In the genomic region with DNA sequence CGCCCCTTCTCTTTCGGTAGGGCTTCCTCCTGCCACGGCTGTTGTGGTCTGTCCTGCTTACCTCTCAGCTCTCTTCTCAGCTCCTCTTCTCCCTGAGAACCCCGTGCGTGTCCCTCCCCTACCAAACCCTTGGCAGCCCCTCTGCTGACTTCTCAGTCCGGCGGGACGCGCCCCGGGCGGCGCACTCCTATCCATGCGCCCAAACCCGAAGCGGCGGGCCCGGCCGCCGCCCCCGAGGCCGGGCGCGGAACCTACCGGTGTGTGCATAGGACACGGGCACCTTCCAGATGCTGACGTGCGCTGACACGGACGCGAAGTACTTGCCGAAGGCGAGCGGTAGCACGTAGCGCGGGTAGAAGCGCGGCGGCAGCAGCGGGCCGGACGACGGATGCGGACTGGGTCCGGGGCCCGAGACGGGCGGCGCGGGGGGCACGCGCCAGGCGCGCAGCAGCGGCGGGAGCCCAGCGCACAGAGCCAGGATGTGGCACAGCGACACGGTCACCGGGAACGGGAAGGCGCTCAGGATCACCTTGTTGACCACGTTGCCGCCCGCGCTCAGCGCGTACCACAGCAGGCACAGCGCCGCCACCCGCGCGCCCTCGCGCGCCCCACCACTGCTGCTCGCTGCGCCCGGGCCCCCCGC, we compare ENCODE assay signal across 8 cellular contexts. TPM values are rescaled to one million over a fixed set of nuclear protein-coding genes. Genes with fewer than 3 reads are reported as not detected.
A peak's percentile ranks its signal among the peaks of the same experiment; 100 is the strongest.
DNase-seq lines count a peak whose midpoint lies in the region; ATAC-seq, FAIRE-seq and TF ChIP-seq lines count a peak whose summit lies in the region.

No MANE protein-coding gene starts in this region.

- no peaks in the 10 kb centered on the region for H3K27me3 Mint-ChIP-seq in CD14-positive monocyte (ENCODE audit: low read depth in 3 of 3)
- H3K27me3 Mint-ChIP-seq in activated CD4-positive, alpha-beta memory T cell treated with anti-CD3 and anti-CD28 coated beads for 36 hours: no peaks in the 10 kb centered on the region

- peak overlapping the region; percentile 83 to 93 for H3K4me3 Mint-ChIP-seq in CD14-positive monocyte
- H3K4me3 Mint-ChIP-seq in activated CD4-positive, alpha-beta memory T cell treated with anti-CD3 and anti-CD28 coated beads for 36 hours: peak overlapping the region; percentile 85

- H3K4me3 ChIP-seq in gastroesophageal sphincter: peak overlapping the region; percentile 47 to 80
- H3K4me3 ChIP-seq in rectal smooth muscle tissue (ENCODE audit: low read length): peak overlapping the region; percentile 93

- peaks cover 49 to 65% of the 10 kb centered on the region in 2 donors for H3K36me3 Mint-ChIP-seq in CD14-positive monocyte
- peaks cover 43% of the 10 kb centered on the region for H3K36me3 Mint-ChIP-seq in activated CD4-positive, alpha-beta memory T cell treated with anti-CD3 and anti-CD28 coated beads for 36 hours

- no peaks in the 10 kb centered on the region for H3K9me3 ChIP-seq in gastroesophageal sphincter

- no peak for TF ChIP-seq POLR2A in gastroesophageal sphincter (IDR thresholded peaks at IDR 0.05)

- POLR2A ChIA-PET in activated CD4-positive, alpha-beta memory T cell treated with anti-CD3 and anti-CD28 coated beads for 36 hours (lab: Charles Lee): interaction anchor here (0.9 to 2.8 kb wide), 4 partner anchors 13 to 29 kb away, joined by 3 to 28 read pairs (median 10); no protein-coding TSS in a partner anchor

- intact Hi-C loops in CD14-positive monocyte (cut with micrococcal nuclease): loop anchor here (2.0 to 5.0 kb wide), 5 partner anchors 15 to 55 kb away; partner anchors contain the start of genes CHERP (in 1 of the 2) and MED26 (in 1 of the 2)
- intact Hi-C loops in activated CD4-positive, alpha-beta memory T cell treated with anti-CD3 and anti-CD28 coated beads for 36 hours (cut with micrococcal nuclease): loop anchor here (1.0 to 5.0 kb wide), 3 partner anchors 12 to 90 kb away; partner anchors contain the start of genes CHERP, SMIM7 and TMEM38A

- ATAC-seq in HG03469 (IDR thresholded peaks at IDR 0.05; ENCODE audit: unreplicated experiment) (peak; percentile 20), gastroesophageal sphincter (peak; percentile 44), GM19397 (IDR thresholded peaks at IDR 0.05; ENCODE audit: unreplicated experiment) (no peak)

- H3K4me1 ChIP-seq in gastroesophageal sphincter (peaks cover 0 to 66% (median 27%) of the 10 kb centered on the region in 3 donors), rectal smooth muscle tissue (ENCODE audit: control insufficient read depth, insufficient read depth, low read length) (peaks cover 15% of the 10 kb centered on the region)

- DNase-seq in CD14-positive monocyte (ENCODE audit: low spot score) (no peak), GM19239 (ENCODE audit: insufficient read length, low spot score) (peak; percentile 52), NCI-H1048 (lab: John Stamatoyannopoulos, UW) (no peak)
- peak; percentile 60 for DNase-seq in activated CD4-positive, alpha-beta memory T cell treated with anti-CD3 and anti-CD28 coated beads for 36 hours

- peaks cover 0 to 3% (median 0%) of the 10 kb centered on the region in 7 donors for H3K9me3 Mint-ChIP-seq in CD14-positive monocyte
- no peaks in the 10 kb centered on the region for H3K9me3 Mint-ChIP-seq in activated CD4-positive, alpha-beta memory T cell treated with anti-CD3 and anti-CD28 coated beads for 36 hours

- peak overlapping the region; percentile 11 to 90 (median 89) for H3K27ac ChIP-seq in gastroesophageal sphincter
- H3K27ac ChIP-seq in rectal smooth muscle tissue (ENCODE audit: low read depth, low read length): peak overlapping the region; percentile 72

- H3K4me1 Mint-ChIP-seq in CD14-positive monocyte: peaks cover 32% of the 10 kb centered on the region
- H3K4me1 Mint-ChIP-seq in activated CD4-positive, alpha-beta memory T cell treated with anti-CD3 and anti-CD28 coated beads for 36 hours (ENCODE audit: low read depth): peaks cover 55% of the 10 kb centered on the region

- CTCF ChIA-PET in activated CD4-positive, alpha-beta memory T cell treated with anti-CD3 and anti-CD28 coated beads for 36 hours (lab: Charles Lee): interaction anchor here (1.4 to 2.5 kb wide), 2 partner anchors 16 to 23 kb away, joined by 3 to 6 read pairs; no protein-coding TSS in a partner anchor

- TF ChIP-seq EP300 in gastroesophageal sphincter (IDR thresholded peaks at IDR 0.05): no peak

- H3K27me3 ChIP-seq in gastroesophageal sphincter: no peaks in the 10 kb centered on the region
- no peaks in the 10 kb centered on the region for H3K27me3 ChIP-seq in rectal smooth muscle tissue (ENCODE audit: control insufficient read depth, insufficient read depth, low read length)

- peak overlapping the region; percentile 75 for H3K9ac ChIP-seq in rectal smooth muscle tissue (ENCODE audit: low read length)

- FAIRE-seq in GM19239 (lab: Jason Lieb, UNC): no peak

- peak overlapping the region; percentile 82 to 98 (median 86) for H3K27ac Mint-ChIP-seq in CD14-positive monocyte
- H3K27ac Mint-ChIP-seq in activated CD4-positive, alpha-beta memory T cell treated with anti-CD3 and anti-CD28 coated beads for 36 hours: peak overlapping the region; percentile 71

- peaks cover 0 to 61% of the 10 kb centered on the region in 2 donors for H3K36me3 ChIP-seq in gastroesophageal sphincter
- H3K36me3 ChIP-seq in rectal smooth muscle tissue (ENCODE audit: control insufficient read depth, insufficient read depth, low read length): peaks cover 18% of the 10 kb centered on the region

- no peak for TF ChIP-seq CTCF in CD14-positive monocyte (IDR thresholded peaks at IDR 0.05)
- TF ChIP-seq CTCF in gastroesophageal sphincter (IDR thresholded peaks at IDR 0.05): no peak

- 7 to 17% methylated on average over 2 to 3 of the region's 80 CpGs for WGBS in gastroesophageal sphincter (ENCODE audit: low coverage in 1 of 2), 2 donors

RNA-seq across cellular contexts. Expression of gene SLC35E1, which starts 0.4 kb away (rescaled TPM):
- 10 to 100 TPM; 12.1 to 13.5 TPM for polyA plus RNA-seq in CD14-positive monocyte
- 10 to 100 TPM; 42.0 to 46.0 TPM for total RNA-seq in activated CD4-positive, alpha-beta memory T cell treated with anti-CD3 and anti-CD28 coated beads for 36 hours
- 10 to 100 TPM; 24.9 to 35.5 (median 29.7) TPM for total RNA-seq in gastroesophageal sphincter

RNA-seq across cellular contexts. Expression of gene CHERP, which starts 29.6 kb away (rescaled TPM):
- polyA plus RNA-seq in CD14-positive monocyte: 1 to 10 TPM; 3.2 to 5.3 TPM
- 10 to 100 TPM; 50.8 TPM for total RNA-seq in activated CD4-positive, alpha-beta memory T cell treated with anti-CD3 and anti-CD28 coated beads for 36 hours
- total RNA-seq in gastroesophageal sphincter: 10 to 100 TPM in 1 of 4 donors, 1 to 10 TPM in 3; 5.7 to 12.7 (median 6.6) TPM

RNA-seq across cellular contexts. Expression of gene MED26, which starts 56.2 kb away (rescaled TPM):
- polyA plus RNA-seq in CD14-positive monocyte: 1 to 10 TPM; 1.1 to 2.1 TPM
- 10 to 100 TPM; 12.0 to 14.5 TPM for total RNA-seq in activated CD4-positive, alpha-beta memory T cell treated with anti-CD3 and anti-CD28 coated beads for 36 hours
- total RNA-seq in gastroesophageal sphincter: 10 to 100 TPM in 1 of 4 donors, 1 to 10 TPM in 3; 5.8 to 10.5 (median 8.3) TPM

Comparison
In these comparisons a context has a peak if more than half of its experiments do, and no peak if none do; other contexts are left out.
1. DNase-seq: peak in GM19239 (single experiment) and activated CD4-positive, alpha-beta memory T cell treated with anti-CD3 and anti-CD28 coated beads for 36 hours (single experiment); none in CD14-positive monocyte (single experiment) and NCI-H1048 (single experiment).